In the genomic region with DNA sequence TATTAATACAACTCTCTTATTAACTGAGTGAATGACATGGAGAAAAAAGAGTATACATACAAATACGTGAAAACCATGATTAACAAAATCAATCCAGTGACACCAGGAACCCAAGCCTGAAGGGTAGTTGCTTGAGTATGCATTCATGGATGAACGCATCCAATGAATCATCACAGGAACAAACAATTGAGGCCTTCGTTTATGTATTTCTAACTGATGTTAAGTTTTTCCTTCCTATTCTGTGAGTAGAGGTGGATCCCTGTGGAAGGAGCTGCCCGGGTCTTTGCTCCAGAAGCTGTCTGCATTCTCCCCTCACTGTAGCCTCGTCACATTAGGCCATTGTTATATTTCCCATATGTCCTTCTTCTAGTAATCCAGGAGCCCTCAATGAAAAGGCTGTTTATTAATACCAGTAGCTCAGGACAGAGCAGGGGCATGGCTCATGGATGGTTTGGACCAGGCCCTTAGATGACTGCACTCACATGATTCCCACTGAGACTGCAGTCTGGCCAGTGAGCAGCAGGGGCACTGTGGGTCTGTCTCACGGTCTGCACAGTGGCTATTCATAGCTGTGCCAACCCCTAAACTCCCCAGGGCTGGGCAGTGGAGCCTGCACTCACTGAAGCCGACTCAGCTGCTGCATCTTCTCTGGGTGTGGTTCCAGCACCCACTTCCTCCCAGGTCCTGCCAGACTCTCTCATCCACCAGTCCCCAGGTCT, we compare ENCODE assay signal across 1 cellular context.
TF ChIP-seq lines count a peak whose summit lies in the region.

No MANE protein-coding gene starts in this region.

TF ChIP-seq in K562, 482 proteins besides CTCF, POLR2A, EP300 and RAD21 (continued from another document):
- TF ChIP-seq, protein P1, sequence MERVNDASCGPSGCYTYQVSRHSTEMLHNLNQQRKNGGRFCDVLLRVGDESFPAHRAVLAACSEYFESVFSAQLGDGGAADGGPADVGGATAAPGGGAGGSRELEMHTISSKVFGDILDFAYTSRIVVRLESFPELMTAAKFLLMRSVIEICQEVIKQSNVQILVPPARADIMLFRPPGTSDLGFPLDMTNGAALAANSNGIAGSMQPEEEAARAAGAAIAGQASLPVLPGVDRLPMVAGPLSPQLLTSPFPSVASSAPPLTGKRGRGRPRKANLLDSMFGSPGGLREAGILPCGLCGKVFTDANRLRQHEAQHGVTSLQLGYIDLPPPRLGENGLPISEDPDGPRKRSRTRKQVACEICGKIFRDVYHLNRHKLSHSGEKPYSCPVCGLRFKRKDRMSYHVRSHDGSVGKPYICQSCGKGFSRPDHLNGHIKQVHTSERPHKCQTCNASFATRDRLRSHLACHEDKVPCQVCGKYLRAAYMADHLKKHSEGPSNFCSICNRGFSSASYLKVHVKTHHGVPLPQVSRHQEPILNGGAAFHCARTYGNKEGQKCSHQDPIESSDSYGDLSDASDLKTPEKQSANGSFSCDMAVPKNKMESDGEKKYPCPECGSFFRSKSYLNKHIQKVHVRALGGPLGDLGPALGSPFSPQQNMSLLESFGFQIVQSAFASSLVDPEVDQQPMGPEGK (CRISPR knock-in tag; IDR thresholded peaks at IDR 0.05; ENCODE audit: borderline replicate concordance), result no peak
- peak in 1 of 2 experiments; percentile 74; a peak in 1 of 4 replicates for TF ChIP-seq MAZ (CRISPR knock-in tag; conservative IDR thresholded peaks at IDR 0.05 in 1 of 2, IDR thresholded peaks at IDR 0.05 in 1 of 2)
- TF ChIP-seq, protein P2, sequence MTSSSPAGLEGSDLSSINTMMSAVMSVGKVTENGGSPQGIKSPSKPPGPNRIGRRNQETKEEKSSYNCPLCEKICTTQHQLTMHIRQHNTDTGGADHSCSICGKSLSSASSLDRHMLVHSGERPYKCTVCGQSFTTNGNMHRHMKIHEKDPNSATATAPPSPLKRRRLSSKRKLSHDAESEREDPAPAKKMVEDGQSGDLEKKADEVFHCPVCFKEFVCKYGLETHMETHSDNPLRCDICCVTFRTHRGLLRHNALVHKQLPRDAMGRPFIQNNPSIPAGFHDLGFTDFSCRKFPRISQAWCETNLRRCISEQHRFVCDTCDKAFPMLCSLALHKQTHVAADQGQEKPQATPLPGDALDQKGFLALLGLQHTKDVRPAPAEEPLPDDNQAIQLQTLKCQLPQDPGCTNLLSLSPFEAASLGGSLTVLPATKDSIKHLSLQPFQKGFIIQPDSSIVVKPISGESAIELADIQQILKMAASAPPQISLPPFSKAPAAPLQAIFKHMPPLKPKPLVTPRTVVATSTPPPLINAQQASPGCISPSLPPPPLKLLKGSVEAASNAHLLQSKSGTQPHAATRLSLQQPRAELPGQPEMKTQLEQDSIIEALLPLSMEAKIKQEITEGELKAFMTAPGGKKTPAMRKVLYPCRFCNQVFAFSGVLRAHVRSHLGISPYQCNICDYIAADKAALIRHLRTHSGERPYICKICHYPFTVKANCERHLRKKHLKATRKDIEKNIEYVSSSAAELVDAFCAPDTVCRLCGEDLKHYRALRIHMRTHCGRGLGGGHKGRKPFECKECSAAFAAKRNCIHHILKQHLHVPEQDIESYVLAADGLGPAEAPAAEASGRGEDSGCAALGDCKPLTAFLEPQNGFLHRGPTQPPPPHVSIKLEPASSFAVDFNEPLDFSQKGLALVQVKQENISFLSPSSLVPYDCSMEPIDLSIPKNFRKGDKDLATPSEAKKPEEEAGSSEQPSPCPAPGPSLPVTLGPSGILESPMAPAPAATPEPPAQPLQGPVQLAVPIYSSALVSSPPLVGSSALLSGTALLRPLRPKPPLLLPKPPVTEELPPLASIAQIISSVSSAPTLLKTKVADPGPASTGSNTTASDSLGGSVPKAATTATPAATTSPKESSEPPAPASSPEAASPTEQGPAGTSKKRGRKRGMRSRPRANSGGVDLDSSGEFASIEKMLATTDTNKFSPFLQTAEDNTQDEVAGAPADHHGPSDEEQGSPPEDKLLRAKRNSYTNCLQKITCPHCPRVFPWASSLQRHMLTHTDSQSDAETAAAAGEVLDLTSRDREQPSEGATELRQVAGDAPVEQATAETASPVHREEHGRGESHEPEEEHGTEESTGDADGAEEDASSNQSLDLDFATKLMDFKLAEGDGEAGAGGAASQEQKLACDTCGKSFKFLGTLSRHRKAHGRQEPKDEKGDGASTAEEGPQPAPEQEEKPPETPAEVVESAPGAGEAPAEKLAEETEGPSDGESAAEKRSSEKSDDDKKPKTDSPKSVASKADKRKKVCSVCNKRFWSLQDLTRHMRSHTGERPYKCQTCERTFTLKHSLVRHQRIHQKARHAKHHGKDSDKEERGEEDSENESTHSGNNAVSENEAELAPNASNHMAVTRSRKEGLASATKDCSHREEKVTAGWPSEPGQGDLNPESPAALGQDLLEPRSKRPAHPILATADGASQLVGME (CRISPR knock-in tag; IDR thresholded peaks at IDR 0.05), result peak; percentile 73; the same call in 1 of the 2 replicates
- TF ChIP-seq TOE1 (IDR thresholded peaks at IDR 0.05; ENCODE audit: borderline replicate concordance), result no peak
- TF ChIP-seq TOE1 (CRISPR knock-in tag; IDR thresholded peaks at IDR 0.05; ENCODE audit: borderline replicate concordance, low read depth), result 0 out of 2 replicates have a peak, but pooled peaks have one; percentile 51
- peak; percentile 61; the same call in 1 of the 2 replicates for TF ChIP-seq ERF (CRISPR knock-in tag; IDR thresholded peaks at IDR 0.05)
